Comparison of ENCODE assay signal across 7 cellular contexts in the genomic region with DNA sequence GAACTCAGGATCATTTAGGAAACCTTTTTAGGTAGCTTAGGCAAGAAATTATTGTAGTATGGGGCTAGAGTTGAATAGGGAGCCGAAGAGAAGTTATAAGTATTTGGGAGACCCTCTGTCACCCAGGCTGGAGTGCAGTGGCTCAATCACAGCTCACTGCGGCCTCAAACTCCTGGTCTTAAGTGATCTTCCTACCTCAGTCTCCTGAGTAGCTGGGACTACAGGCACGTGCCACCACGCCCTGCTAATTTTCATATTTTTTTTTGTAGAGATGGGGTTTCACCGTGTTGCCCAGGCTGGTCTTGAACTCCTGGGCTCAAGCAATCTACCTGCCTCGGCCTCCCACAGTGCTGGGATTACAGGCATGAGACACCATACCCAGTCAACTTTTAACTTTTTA. TPM values are rescaled to one million over a fixed set of nuclear protein-coding genes. Genes with fewer than 3 reads are reported as not detected.
DNase-seq lines count a peak whose midpoint lies in the region; ATAC-seq and TF ChIP-seq lines count a peak whose summit lies in the region.
"Not testable (repeated sequence)": the region's sequence is repeated elsewhere in the genome, so short reads cannot be mapped to it uniquely, and the experiment has no call there.

No MANE protein-coding gene starts in this region.

- not testable (repeated sequence) for H2AFZ ChIP-seq in neural progenitor cell (replicated peaks)

- not testable (repeated sequence) for H3K9me3 ChIP-seq in Caco-2; lower lobe of right lung; neural progenitor cell (ENCODE audit: low read depth)

- H3K36me3 Mint-ChIP-seq in Caco-2 (ENCODE audit: insufficient read depth, unreplicated experiment), result peaks cover 57% of the 10 kb centered on the region
- peaks cover 48% of the 10 kb centered on the region for H3K36me3 Mint-ChIP-seq in activated T-helper 17 cell treated with anti-CD3 and anti-CD28 coated beads, Interleukin-2, amount 50 U/mL, for 72 hours (ENCODE audit: low read depth)
- H3K36me3 Mint-ChIP-seq in dendritic cell treated with granulocyte-macrophage colony-stimulating factor and Interleukin-4, amounts not matched to agents 40 ng/mL and 50 ng/mL, for 4 days (ENCODE audit: low read depth), result peaks cover 48% of the 10 kb centered on the region
- H3K36me3 Mint-ChIP-seq in neural progenitor cell, result peaks cover 18% of the 10 kb centered on the region
- peaks cover 32% of the 10 kb centered on the region for H3K36me3 Mint-ChIP-seq in stimulated activated memory B cell treated with anti-CD40 and anti-IgM and Interleukin-4, amounts not matched to agents 10 μg/mL and 1 μg/mL and 100 μg/mL, for 72 hours

- not testable (repeated sequence) for H3K4me3 Mint-ChIP-seq in Caco-2 (ENCODE audit: unreplicated experiment); activated T-helper 17 cell treated with anti-CD3 and anti-CD28 coated beads, Interleukin-2, amount 50 U/mL, for 72 hours; dendritic cell treated with granulocyte-macrophage colony-stimulating factor and Interleukin-4, amounts not matched to agents 40 ng/mL and 50 ng/mL, for 4 days; neural progenitor cell; stimulated activated memory B cell treated with anti-CD40 and anti-IgM and Interleukin-4, amounts not matched to agents 10 μg/mL and 1 μg/mL and 100 μg/mL, for 72 hours

- H3K27ac Mint-ChIP-seq in Caco-2 (ENCODE audit: unreplicated experiment) (peak overlapping the region; percentile 9), neural progenitor cell (peak overlapping the region; percentile 33)
- peak overlapping the region; percentile 66 for H3K27ac Mint-ChIP-seq in activated T-helper 17 cell treated with anti-CD3 and anti-CD28 coated beads, Interleukin-2, amount 50 U/mL, for 72 hours
- H3K27ac Mint-ChIP-seq in dendritic cell treated with granulocyte-macrophage colony-stimulating factor and Interleukin-4, amounts not matched to agents 40 ng/mL and 50 ng/mL, for 4 days, result peak overlapping the region; percentile 16
- H3K27ac Mint-ChIP-seq in stimulated activated memory B cell treated with anti-CD40 and anti-IgM and Interleukin-4, amounts not matched to agents 10 μg/mL and 1 μg/mL and 100 μg/mL, for 72 hours, result peak overlapping the region; percentile 22

- H3K9ac ChIP-seq in neural progenitor cell, result not testable (repeated sequence)

- H4K20me1 ChIP-seq in neural progenitor cell (ENCODE audit: low read depth), result peaks cover 71% of the 10 kb centered on the region

- CTCF ChIA-PET in Caco-2 (lab: Charles Lee), result not testable (repeated sequence)
- CTCF ChIA-PET in RWPE1 (lab: Yijun Ruan, JAX), result interaction anchor here (0.7 kb wide), 1 partner anchor 14 kb away, joined by 7 read pairs; no protein-coding TSS in a partner anchor

- peak overlapping the region; percentile 30; the same call in 1 of the 2 replicates for H3K27ac ChIP-seq in RWPE1
- not testable (repeated sequence) for H3K27ac ChIP-seq in lower lobe of right lung
- H3K27ac ChIP-seq in neural progenitor cell, result peak overlapping the region; percentile 53

- H3K4me1 Mint-ChIP-seq in Caco-2 (ENCODE audit: low read depth, unreplicated experiment); neural progenitor cell: not testable (repeated sequence)
- peaks cover 29% of the 10 kb centered on the region for H3K4me1 Mint-ChIP-seq in activated T-helper 17 cell treated with anti-CD3 and anti-CD28 coated beads, Interleukin-2, amount 50 U/mL, for 72 hours
- H3K4me1 Mint-ChIP-seq in dendritic cell treated with granulocyte-macrophage colony-stimulating factor and Interleukin-4, amounts not matched to agents 40 ng/mL and 50 ng/mL, for 4 days (ENCODE audit: low read depth), result peaks cover 51% of the 10 kb centered on the region
- H3K4me1 Mint-ChIP-seq in stimulated activated memory B cell treated with anti-CD40 and anti-IgM and Interleukin-4, amounts not matched to agents 10 μg/mL and 1 μg/mL and 100 μg/mL, for 72 hours, result peaks cover 53% of the 10 kb centered on the region

- H3K36me3 ChIP-seq in Caco-2 (ENCODE audit: control insufficient read depth, insufficient read depth, low read length); lower lobe of right lung; neural progenitor cell: not testable (repeated sequence)

- not testable (repeated sequence) for BruUV-seq in Caco-2 (replicated peaks; lab: Mats Ljungman, UMichigan)

- H3K9me3 Mint-ChIP-seq in Caco-2 (ENCODE audit: unreplicated experiment); activated T-helper 17 cell treated with anti-CD3 and anti-CD28 coated beads, Interleukin-2, amount 50 U/mL, for 72 hours; dendritic cell treated with granulocyte-macrophage colony-stimulating factor and Interleukin-4, amounts not matched to agents 40 ng/mL and 50 ng/mL, for 4 days; neural progenitor cell; stimulated activated memory B cell treated with anti-CD40 and anti-IgM and Interleukin-4, amounts not matched to agents 10 μg/mL and 1 μg/mL and 100 μg/mL, for 72 hours: not testable (repeated sequence)

- not testable (repeated sequence) for H3K4me1 ChIP-seq in Caco-2, neural progenitor cell
- peaks cover 20% of the 10 kb centered on the region for H3K4me1 ChIP-seq in lower lobe of right lung

- intact Hi-C loops in Caco-2 (cut with micrococcal nuclease; ENCODE audit: unreplicated experiment); dendritic cell treated with granulocyte-macrophage colony-stimulating factor and Interleukin-4, amounts not matched to agents 40 ng/mL and 50 ng/mL, for 4 days (cut with micrococcal nuclease); lower lobe of right lung (cut with DNase I): not testable (repeated sequence)

- TF ChIP-seq CTCF in Caco-2 (IDR thresholded peaks at IDR 0.05; ENCODE audit: insufficient read depth in 1 of 2, low read depth in 1 of 2, low read length in 1 of 2, severe bottlenecking in 1 of 2, unreplicated experiment in 1 of 2); RWPE1 (conservative IDR thresholded peaks at IDR 0.05; ENCODE audit: low read depth); lower lobe of right lung (IDR thresholded peaks at IDR 0.05); neural progenitor cell (IDR thresholded peaks at IDR 0.05): not testable (repeated sequence)

- H3F3A ChIP-seq in neural progenitor cell (ENCODE audit: low read depth), result not testable (repeated sequence)

- not testable (repeated sequence) for ATAC-seq in activated T-helper 17 cell treated with anti-CD3 and anti-CD28 coated beads, Interleukin-2, amount 50 U/mL, for 72 hours (replicated peaks); lower lobe of right lung; stimulated activated memory B cell treated with anti-CD40 and anti-IgM and Interleukin-4, amounts not matched to agents 10 μg/mL and 1 μg/mL and 100 μg/mL, for 72 hours

- POLR2A ChIA-PET in Caco-2 (lab: Charles Lee); RWPE1 (lab: Yijun Ruan, JAX; ENCODE audit: low non-redundant PET): not testable (repeated sequence)

- H3K79me2 ChIP-seq in neural progenitor cell (ENCODE audit: low read depth), result peaks cover 100% of the 10 kb centered on the region

- H3K27me3 Mint-ChIP-seq in Caco-2 (ENCODE audit: insufficient read depth, unreplicated experiment); activated T-helper 17 cell treated with anti-CD3 and anti-CD28 coated beads, Interleukin-2, amount 50 U/mL, for 72 hours; dendritic cell treated with granulocyte-macrophage colony-stimulating factor and Interleukin-4, amounts not matched to agents 40 ng/mL and 50 ng/mL, for 4 days; neural progenitor cell (ENCODE audit: insufficient read depth, low read depth); stimulated activated memory B cell treated with anti-CD40 and anti-IgM and Interleukin-4, amounts not matched to agents 10 μg/mL and 1 μg/mL and 100 μg/mL, for 72 hours: not testable (repeated sequence)

- H3K4me2 ChIP-seq in neural progenitor cell, result not testable (repeated sequence)

- H3K27me3 ChIP-seq in Caco-2 (replicated peaks; ENCODE audit: control insufficient read depth, insufficient read depth, low read length); lower lobe of right lung (ENCODE audit: low read depth); neural progenitor cell: not testable (repeated sequence)

- not testable (repeated sequence) for DNase-seq in Caco-2; RWPE1 (ENCODE audit: low spot score); neural progenitor cell (ENCODE audit: low spot score)
- DNase-seq in lower lobe of right lung, result peak; percentile 6

- not testable (repeated sequence) for H3K4me3 ChIP-seq in Caco-2 (ENCODE audit: low read depth, low read length); lower lobe of right lung; neural progenitor cell

RNA-seq across cellular contexts. Expression of a gene that starts 23.3 kb away (rescaled TPM):
- total RNA-seq in Caco-2 (2022) (141 and 144 TPM in 2 replicates), lower lobe of right lung (54.3 TPM), neural progenitor cell (ENCODE audit: low replicate concordance) (36.6 and 61.8 TPM in 2 replicates)
- total RNA-seq in activated T-helper 17 cell treated with anti-CD3 and anti-CD28 coated beads, Interleukin-2, amount 50 U/mL, for 72 hours, result 10 to 100 TPM; 52.5 to 90.0 TPM

Comparison
In these comparisons a context has a peak if more than half of its experiments do, and no peak if none do; other contexts are left out.
1. H3K27ac Mint-ChIP-seq: peak in every context shown above with its lines; median percentile 66 in activated T-helper 17 cell treated with anti-CD3 and anti-CD28 coated beads, Interleukin-2, amount 50 U/mL, for 72 hours; 33 in neural progenitor cell; 22 in stimulated activated memory B cell treated with anti-CD40 and anti-IgM and Interleukin-4, amounts not matched to agents 10 μg/mL and 1 μg/mL and 100 μg/mL, for 72 hours; 16 in dendritic cell treated with granulocyte-macrophage colony-stimulating factor and Interleukin-4, amounts not matched to agents 40 ng/mL and 50 ng/mL, for 4 days; 9 in Caco-2.